Comparison of ENCODE assay signal across 13 cellular contexts in the genomic region with DNA sequence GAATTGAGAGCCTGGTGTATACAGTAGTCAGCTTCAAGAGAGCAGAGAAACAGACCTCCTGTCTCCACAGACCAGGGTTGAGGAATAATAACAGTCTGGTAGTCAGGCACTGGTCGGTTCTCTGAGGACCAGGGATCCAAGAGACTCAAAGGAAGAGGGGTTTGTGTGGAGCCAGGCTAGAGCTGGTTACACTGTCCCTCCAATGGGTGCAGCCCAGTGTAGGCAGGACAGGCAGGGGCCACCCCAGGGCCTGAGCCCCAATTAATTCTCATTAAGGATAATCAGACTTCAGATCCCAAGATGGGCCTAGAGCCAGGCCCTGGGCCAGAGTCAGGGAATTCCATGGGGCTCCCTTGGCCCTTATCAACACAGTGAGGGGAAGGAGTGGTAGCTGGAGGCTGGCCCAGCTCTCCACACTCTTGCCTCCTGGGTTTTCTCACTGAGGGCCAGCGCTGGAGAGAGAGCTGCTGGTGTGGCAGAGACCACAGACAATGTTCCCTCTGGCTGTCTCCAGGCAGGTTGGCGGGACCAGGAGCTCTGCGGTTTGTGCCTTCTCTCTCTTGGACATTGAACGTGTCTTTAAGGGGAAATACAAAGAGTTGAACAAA. TPM values are rescaled to one million over a fixed set of nuclear protein-coding genes. Genes with fewer than 3 reads are reported as not detected.
DNase-seq lines count a peak whose midpoint lies in the region; ATAC-seq, FAIRE-seq and TF ChIP-seq lines count a peak whose summit lies in the region.
"Had no signal": no experiment of that assay in that cellular context is flagged by ENCODE, and none has a peak within 500 bp of the region (broad histone marks: within the 10 kb centered on the region; RNA-seq: fewer than 3 reads in every experiment).

No MANE protein-coding gene starts in this region.

- H3K27me3 Mint-ChIP-seq in endodermal cell (ENCODE audit: insufficient read depth), result peaks cover 2% of the 10 kb centered on the region
- no peaks in the 10 kb centered on the region for H3K27me3 Mint-ChIP-seq in mesothelial cell of epicardium (ENCODE audit: low read depth)
- H3K27me3 Mint-ChIP-seq: naive thymus-derived CD8-positive, alpha-beta T cell had no signal

- no peaks in the 10 kb centered on the region for H3K4me1 ChIP-seq in endodermal cell (ENCODE audit: control insufficient read depth, insufficient read depth, low read length)
- H3K4me1 ChIP-seq in aorta (ENCODE audit: control insufficient read depth in 1 of 2, insufficient read depth in 2 of 2, low read length in 2 of 2), result no peaks in the 10 kb centered on the region
- H3K4me1 ChIP-seq in HAP-1, result peaks cover 5% of the 10 kb centered on the region

- H3K36me3 Mint-ChIP-seq in endodermal cell (ENCODE audit: low read depth) (peaks cover 11% of the 10 kb centered on the region), mesothelial cell of epicardium (peaks cover 19% of the 10 kb centered on the region)
- H3K36me3 Mint-ChIP-seq: naive thymus-derived CD8-positive, alpha-beta T cell had no signal

- H3K36me3 ChIP-seq in endodermal cell (ENCODE audit: control insufficient read depth, insufficient read depth, low read length) (no peaks in the 10 kb centered on the region), aorta (ENCODE audit: control insufficient read depth in 1 of 2, insufficient read depth in 2 of 2, low read length in 1 of 2) (no peaks in the 10 kb centered on the region), HAP-1 (replicated peaks) (no peaks in the 10 kb centered on the region)
- H3K36me3 ChIP-seq: thoracic aorta had no signal

- FAIRE-seq in GM19239 (lab: Jason Lieb, UNC), result no peak

- H3K4me1 Mint-ChIP-seq in endodermal cell (peaks cover 15% of the 10 kb centered on the region), mesothelial cell of epicardium (peaks cover 23% of the 10 kb centered on the region)

- H3K27ac Mint-ChIP-seq in endodermal cell (peak overlapping the region; percentile 64), mesothelial cell of epicardium (peak overlapping the region; percentile 67)

- intact Hi-C loops in Right ventricle myocardium inferior (cut with DNase I), result loop anchor here (5.0 kb wide), 1 partner anchor 50 kb away; a partner anchor contains a TSS
- intact Hi-C loops in cardiac septum (cut with DNase I), result loop anchor here (5.0 kb wide), 1 partner anchor 120 kb away; a partner anchor contains a TSS
- intact Hi-C loops in aorta (cut with DNase I), result loop anchor here in 1 of 2 donors (5.0 kb wide), 1 partner anchor 50 kb away; a partner anchor contains a TSS

- 89 to 96% methylated on average over 3 to 5 of the region's 5 CpGs for WGBS in endodermal cell (ENCODE audit: insufficient coverage in 1 of 2, insufficient read length in 1 of 2), 2 experiments
- WGBS in aorta, 2 donors, result 57 to 63% methylated on average over 5 of the region's 5 CpGs

- H3K4me3 ChIP-seq in endodermal cell (ENCODE audit: low read length), result no peak overlapping the region
- no peak overlapping the region for H3K4me3 ChIP-seq in aorta (ENCODE audit: low read length in 2 of 2)
- H3K4me3 ChIP-seq in HAP-1, result no peak overlapping the region

- in situ Hi-C loops in HAP-1 (cut with MboI; ENCODE audit: low sequenced_read_pairs), result no loop called here

- H3K27me3 ChIP-seq in endodermal cell (ENCODE audit: control insufficient read depth, insufficient read depth, low read length, poor library complexity, severe bottlenecking) (no peaks in the 10 kb centered on the region), aorta (ENCODE audit: control insufficient read depth in 1 of 2, insufficient read depth in 2 of 2, low read length in 1 of 2) (no peaks in the 10 kb centered on the region), HAP-1 (ENCODE audit: low read depth) (no peaks in the 10 kb centered on the region)

- DNase-seq in Right ventricle myocardium inferior (ENCODE audit: missing footprints) (no peak), cardiac septum (ENCODE audit: low spot score) (no peak), endodermal cell (no peak), mesothelial cell of epicardium (ENCODE audit: low spot score in 2 of 2, unreplicated experiment in 2 of 2) (no peak), aorta (peak; percentile 32 to 44), HAP-1 (ENCODE audit: low spot score in 2 of 2) (no peak), GM19239 (ENCODE audit: insufficient read length, low spot score) (no peak)
- DNase-seq in central memory CD4-positive, alpha-beta T cell, result no peak
- DNase-seq: activated CD4-positive, CD25-positive, alpha-beta regulatory T cell; kidney glomerular epithelial cell; naive thymus-derived CD8-positive, alpha-beta T cell; stimulated activated CD4-positive, alpha-beta T cell treated with anti-CD3 and anti-CD28 coated beads, Interleukin-12 subunit alpha, Interleukin-12 subunit beta, amount 100 ng/mL, for 4 hours had no signal

- H3K27ac ChIP-seq in endodermal cell (ENCODE audit: low read depth, low read length) (no peak overlapping the region), aorta (ENCODE audit: low read depth in 1 of 2, low read length in 2 of 2) (no peak overlapping the region)

- H3K4me3 Mint-ChIP-seq in endodermal cell (no peak overlapping the region), mesothelial cell of epicardium (no peak overlapping the region)

- H3K9me3 ChIP-seq in endodermal cell (ENCODE audit: control insufficient read depth, low read length), result no peaks in the 10 kb centered on the region
- no peaks in the 10 kb centered on the region for H3K9me3 ChIP-seq in aorta (ENCODE audit: control insufficient read depth, low read length)
- peaks cover 2% of the 10 kb centered on the region; the same call in 1 of the 2 replicates for H3K9me3 ChIP-seq in HAP-1
- H3K9me3 ChIP-seq: thoracic aorta had no signal

- no peak overlapping the region for H3K9ac ChIP-seq in endodermal cell (ENCODE audit: extremely low read depth, low read length, poor library complexity, severe bottlenecking)

- H3K9me3 Mint-ChIP-seq in endodermal cell (peaks cover 4% of the 10 kb centered on the region), mesothelial cell of epicardium (peaks cover 8% of the 10 kb centered on the region)
- H3K9me3 Mint-ChIP-seq: naive thymus-derived CD8-positive, alpha-beta T cell had no signal

- ATAC-seq in Right ventricle myocardium inferior (peak; percentile 52), aorta (ENCODE audit: low FRiP score) (peak; percentile 20)
- ATAC-seq: naive thymus-derived CD8-positive, alpha-beta T cell had no signal

- TF ChIP-seq CTCF in endodermal cell (conservative IDR thresholded peaks at IDR 0.05) (no peak), mesothelial cell of epicardium (IDR thresholded peaks at IDR 0.05; ENCODE audit: unreplicated experiment) (no peak)

RNA-seq across cellular contexts. Expression of a gene that starts 9.1 kb away (rescaled TPM):
- total RNA-seq in Right ventricle myocardium inferior (2.2 TPM), cardiac septum (2.7 TPM), endodermal cell (10 to 100 TPM in 1 of 2 donors, 1 to 10 TPM in 1; 6.4 to 10.3 TPM), mesothelial cell of epicardium (18.7 to 21.0 TPM (median 19.8 TPM) in 3 replicates), aorta (10 to 100 TPM in 1 of 2 donors, 1 to 10 TPM in 1; 8.9 to 20.0 TPM)
- polyA plus RNA-seq in endodermal cell (2013, experiment 1 of 2), result 5.0 TPM
- polyA plus RNA-seq in endodermal cell (2013, experiment 2 of 2), result 3.4 TPM
- 1 to 10 TPM; 3.0 to 4.7 TPM for polyA plus RNA-seq in aorta

RNA-seq across cellular contexts. Expression of a gene that starts 31.4 kb away (rescaled TPM):
- total RNA-seq in Right ventricle myocardium inferior (16.3 TPM), cardiac septum (15.4 TPM), endodermal cell (10 to 100 TPM; 20.9 to 22.7 TPM), mesothelial cell of epicardium (15.4 to 18.7 TPM (median 18.4 TPM) in 3 replicates), aorta (10 to 100 TPM; 15.7 to 18.6 TPM)
- polyA plus RNA-seq in endodermal cell (2013, experiment 1 of 2), result 19.9 TPM
- polyA plus RNA-seq in endodermal cell (2013, experiment 2 of 2), result 22.4 TPM
- 10 to 100 TPM in 1 of 2 donors, 1 to 10 TPM in 1; 8.6 to 10.2 TPM for polyA plus RNA-seq in aorta

RNA-seq across cellular contexts. Expression of a gene that starts 48.0 kb away (rescaled TPM):
- 288 TPM for total RNA-seq in Right ventricle myocardium inferior
- total RNA-seq in cardiac septum, result 298 TPM
- 10 to 100 TPM; 41.2 to 42.0 TPM for total RNA-seq in endodermal cell
- 46.3 TPM for polyA plus RNA-seq in endodermal cell (2013, experiment 1 of 2)
- polyA plus RNA-seq in endodermal cell (2013, experiment 2 of 2), result 45.5 TPM
- 91.7 to 96.9 TPM (median 92.4 TPM) in 3 replicates for total RNA-seq in mesothelial cell of epicardium
- 1,000 to 10,000 TPM in 1 of 2 donors, 100 to 1,000 TPM in 1; 497 to 1,067 TPM for total RNA-seq in aorta
- polyA plus RNA-seq in aorta, result 100 to 1,000 TPM in 1 of 2 donors, 10 to 100 TPM in 1; 94.3 to 378 TPM

RNA-seq across cellular contexts. Expression of a gene that starts 50.3 kb away (rescaled TPM):
- 68.6 TPM for total RNA-seq in Right ventricle myocardium inferior
- total RNA-seq in cardiac septum, result 54.3 TPM
- 100 to 1,000 TPM; 119 TPM for total RNA-seq in endodermal cell
- polyA plus RNA-seq in endodermal cell (2013, experiment 1 of 2), result 95.4 TPM
- polyA plus RNA-seq in endodermal cell (2013, experiment 2 of 2), result 93.2 TPM
- 73.4 to 74.8 TPM (median 74.6 TPM) in 3 replicates for total RNA-seq in mesothelial cell of epicardium
- total RNA-seq in aorta, result 10 to 100 TPM; 31.4 to 38.5 TPM
- polyA plus RNA-seq in aorta, result 10 to 100 TPM; 29.6 to 65.0 TPM

Comparison
In these comparisons a context has a peak if more than half of its experiments do, and no peak if none do; other contexts are left out.
1. DNase-seq: peak in aorta (2 of 2); none in Right ventricle myocardium inferior (single experiment), cardiac septum (single experiment), endodermal cell (single experiment), mesothelial cell of epicardium (0 of 2), HAP-1 (0 of 2), GM19239 (single experiment) and central memory CD4-positive, alpha-beta T cell (single experiment).